In the genomic region with DNA sequence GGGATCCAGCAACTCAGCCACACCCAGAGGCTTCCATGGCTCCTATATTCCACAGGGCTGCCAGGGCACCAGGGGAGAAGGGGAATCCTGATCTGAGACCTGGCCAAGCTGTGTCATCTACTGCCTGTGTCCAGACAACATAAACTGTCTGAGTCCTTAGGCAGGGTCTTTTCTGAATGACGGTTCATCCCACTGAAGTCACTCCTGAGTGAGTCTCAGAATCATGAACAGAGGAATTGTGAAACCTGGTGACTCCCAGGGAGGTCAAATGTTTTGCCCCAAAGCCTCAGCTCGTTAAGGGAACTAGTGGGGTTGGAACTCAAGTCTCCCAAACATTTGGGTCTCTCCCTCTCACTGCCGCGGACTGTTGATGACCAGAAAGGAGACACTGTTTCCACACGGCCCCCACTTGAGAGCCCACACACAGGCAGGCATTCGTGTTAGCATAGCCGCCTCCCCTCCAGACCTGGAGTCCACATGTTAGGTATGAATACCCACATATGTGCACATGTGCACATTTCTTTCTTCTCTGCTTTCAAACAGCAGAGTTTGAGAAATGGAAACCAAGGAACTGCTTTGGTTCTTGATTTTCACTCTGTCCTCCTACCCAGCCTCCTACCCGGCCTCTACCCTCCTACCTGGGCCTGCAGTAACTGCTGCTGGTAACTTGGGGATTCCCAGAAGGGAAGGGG, we compare ENCODE assay signal across 20 cellular contexts.
DNase-seq lines count a peak whose midpoint lies in the region; ATAC-seq, FAIRE-seq and TF ChIP-seq lines count a peak whose summit lies in the region.
"Had no signal": no experiment of that assay in that cellular context is flagged by ENCODE, and none has a peak within 500 bp of the region (broad histone marks: within the 10 kb centered on the region; RNA-seq: fewer than 3 reads in every experiment).

No MANE protein-coding gene starts in this region.

- 76 to 81% methylated on average over 6 to 8 of the region's 8 CpGs for WGBS in body of pancreas, 2 donors

- H3K36me3 Mint-ChIP-seq in activated B cell treated with CpG ODN at 0.5 μM for 24 hours (ENCODE audit: low read depth): no peaks in the 10 kb centered on the region
- H3K36me3 Mint-ChIP-seq in glutamatergic neuron (ENCODE audit: unreplicated experiment): no peaks in the 10 kb centered on the region
- no peaks in the 10 kb centered on the region for H3K36me3 Mint-ChIP-seq in type B pancreatic cell

- peak overlapping the region; percentile 26 for H3K27ac Mint-ChIP-seq in activated B cell treated with CpG ODN at 0.5 μM for 24 hours
- no peak overlapping the region for H3K27ac Mint-ChIP-seq in glutamatergic neuron (ENCODE audit: unreplicated experiment)
- no peak overlapping the region for H3K27ac Mint-ChIP-seq in type B pancreatic cell
- H3K27ac Mint-ChIP-seq: HFFc6 had no signal

- no peak overlapping the region for H3K4me3 Mint-ChIP-seq in activated B cell treated with CpG ODN at 0.5 μM for 24 hours
- H3K4me3 Mint-ChIP-seq in glutamatergic neuron (ENCODE audit: unreplicated experiment): no peak overlapping the region
- H3K4me3 Mint-ChIP-seq in type B pancreatic cell: no peak overlapping the region
- H3K4me3 Mint-ChIP-seq: HFFc6 had no signal

- no peaks in the 10 kb centered on the region for H3K9me3 Mint-ChIP-seq in activated B cell treated with CpG ODN at 0.5 μM for 24 hours
- H3K9me3 Mint-ChIP-seq in glutamatergic neuron (ENCODE audit: unreplicated experiment): peaks cover 5% of the 10 kb centered on the region
- H3K9me3 Mint-ChIP-seq in type B pancreatic cell: no peaks in the 10 kb centered on the region
- H3K9me3 Mint-ChIP-seq: HFFc6 had no signal

- no peaks in the 10 kb centered on the region for H3K27me3 Mint-ChIP-seq in activated B cell treated with CpG ODN at 0.5 μM for 24 hours
- peaks cover 7% of the 10 kb centered on the region for H3K27me3 Mint-ChIP-seq in glutamatergic neuron (ENCODE audit: unreplicated experiment)
- no peaks in the 10 kb centered on the region for H3K27me3 Mint-ChIP-seq in type B pancreatic cell

- no peak overlapping the region for H3K9ac ChIP-seq in BLaER1 treated with 17β-estradiol and CSF1 and Interleukin-3, amounts not matched to agents 10 nM and 100 nM
- H3K9ac ChIP-seq: SK-N-SH had no signal

- ATAC-seq in activated B cell treated with CpG ODN at 0.5 μM for 24 hours (ENCODE audit: low read depth) (no peak), body of pancreas (no peak)

- H3K27ac ChIP-seq in BLaER1 treated with 17β-estradiol and CSF1 and Interleukin-3, amounts not matched to agents 10 nM and 100 nM: 0 out of 22 replicates have a peak overlapping the region, but pooled peaks of 1 of the 11 experiments have one; percentile 6
- no peak overlapping the region for H3K27ac ChIP-seq in osteoblast (ENCODE audit: low read depth, low read length)
- no peak overlapping the region for H3K27ac ChIP-seq in body of pancreas

- H3K9me3 ChIP-seq in BLaER1 treated with 17β-estradiol and CSF1 and Interleukin-3, amounts not matched to agents 10 nM and 100 nM (replicated peaks in 1 of 11): no peaks in the 10 kb centered on the region
- no peaks in the 10 kb centered on the region for H3K9me3 ChIP-seq in osteoblast (ENCODE audit: low read depth, low read length)
- H3K9me3 ChIP-seq in body of pancreas: no peaks in the 10 kb centered on the region
- H3K9me3 ChIP-seq: SK-N-SH had no signal

- no peak overlapping the region for H3K4me3 ChIP-seq in BLaER1 treated with 17β-estradiol and CSF1 and Interleukin-3, amounts not matched to agents 10 nM and 100 nM
- H3K4me3 ChIP-seq in osteoblast (ENCODE audit: insufficient read depth, low read length) (no peak overlapping the region), body of pancreas (no peak overlapping the region)

- H2AFZ ChIP-seq in osteoblast (ENCODE audit: low read length): no peak overlapping the region

- H3K4me1 ChIP-seq in BLaER1 treated with 17β-estradiol and CSF1 and Interleukin-3, amounts not matched to agents 10 nM and 100 nM: peaks cover 9 to 100% (median 95%) of the 10 kb centered on the region in 10 experiments; a peak in 18 of 20 replicates
- no peaks in the 10 kb centered on the region for H3K4me1 ChIP-seq in osteoblast (ENCODE audit: insufficient read depth, low read length)
- H3K4me1 ChIP-seq in body of pancreas: peaks cover 12% of the 10 kb centered on the region

- H3K79me2 ChIP-seq in osteoblast (ENCODE audit: insufficient read depth, low read length): no peaks in the 10 kb centered on the region

- TF ChIP-seq POLR2A in GM12891 (IDR thresholded peaks at IDR 0.05; ENCODE audit: low read depth, low read length): no peak
- no peak for TF ChIP-seq POLR2A in body of pancreas (IDR thresholded peaks at IDR 0.05)

- TF ChIP-seq CTCF in activated B cell treated with CpG ODN at 0.5 μM for 24 hours (IDR thresholded peaks at IDR 0.05) (no peak), osteoblast (IDR thresholded peaks at IDR 0.05; ENCODE audit: extremely low read depth, low read depth, low read length) (no peak), glutamatergic neuron (IDR thresholded peaks at IDR 0.05; ENCODE audit: partially characterized antibody, unreplicated experiment) (no peak), type B pancreatic cell (conservative IDR thresholded peaks at IDR 0.05) (no peak), body of pancreas (IDR thresholded peaks at IDR 0.05) (no peak)

- DNase-seq in GM12891 (ENCODE audit: insufficient read length, low spot score): no peak
- DNase-seq in activated B cell treated with CpG ODN at 0.5 μM for 24 hours: no peak
- DNase-seq in osteoblast (ENCODE audit: insufficient read length, low spot score, missing footprints): peak; percentile 52
- DNase-seq in activated CD8-positive, alpha-beta memory T cell treated with anti-CD3 and anti-CD28 coated beads, Interleukin-2, amount 50 U/mL, for 48 hours: no peak
- DNase-seq in glutamatergic neuron: no peak
- no peak for DNase-seq in type B pancreatic cell (ENCODE audit: extremely low spot score, unreplicated experiment)
- DNase-seq in body of pancreas: no peak
- DNase-seq: ACHN, DMS79 treated with DMSO at 0.1 percent for 48 hours, HFFc6, NCI-H1417 treated with DMSO at 0.1 percent for 48 hours, NCI-H187 treated with DMSO at 0.1 percent for 48 hours, NCI-H2227 treated with DMSO at 0.1 percent for 48 hours, NCI-H510A treated with DMSO at 0.1 percent for 48 hours, NCI-H774, RPMI8226, SHP77 treated with DMSO at 0.1 percent for 48 hours, SK-N-SH had no signal

- FAIRE-seq in GM12891 (lab: Jason Lieb, UNC): peak; percentile 56
- FAIRE-seq: H54 had no signal

- intact Hi-C loops in activated B cell treated with CpG ODN at 0.5 μM for 24 hours (cut with micrococcal nuclease): no loop called here
- intact Hi-C loops in body of pancreas (cut with DNase I): no loop called here

- POLR2A ChIA-PET in activated B cell treated with CpG ODN at 0.5 μM for 24 hours (lab: Charles Lee): interaction anchor here (1.1 kb wide), 1 partner anchor 69 kb away, joined by 3 read pairs; no protein-coding TSS in a partner anchor

- H3K27me3 ChIP-seq in BLaER1 treated with 17β-estradiol and CSF1 and Interleukin-3, amounts not matched to agents 10 nM and 100 nM: 0 out of 22 replicates have a peak, but pooled peaks cover 0 to 5% (median 0%) of the 10 kb centered on the region in 11 experiments
- H3K27me3 ChIP-seq in osteoblast (ENCODE audit: insufficient read depth, low read length) (peaks cover 18% of the 10 kb centered on the region), body of pancreas (no peaks in the 10 kb centered on the region)

- H3K4me2 ChIP-seq in BLaER1 treated with 17β-estradiol and CSF1 and Interleukin-3, amounts not matched to agents 10 nM and 100 nM: peak overlapping the region in 9 of 11 experiments; percentile 63 to 89 (median 73); a peak in 17 of 22 replicates
- H3K4me2 ChIP-seq in osteoblast (ENCODE audit: insufficient read depth, low read length): no peak overlapping the region
- H3K4me2 ChIP-seq: SK-N-SH had no signal

- no peaks in the 10 kb centered on the region for H4K20me1 ChIP-seq in BLaER1 treated with 17β-estradiol and CSF1 and Interleukin-3, amounts not matched to agents 10 nM and 100 nM
- H4K20me1 ChIP-seq in osteoblast (ENCODE audit: insufficient read depth, low read length): no peaks in the 10 kb centered on the region

- CTCF ChIA-PET in activated B cell treated with CpG ODN at 0.5 μM for 24 hours (lab: Charles Lee): interaction anchor here (0.7 to 1.7 kb wide), 2 partner anchors 94 to 109 kb away, joined by 3 to 5 read pairs; no protein-coding TSS in a partner anchor

- H3K36me3 ChIP-seq in BLaER1 treated with 17β-estradiol and CSF1 and Interleukin-3, amounts not matched to agents 10 nM and 100 nM: no peaks in the 10 kb centered on the region
- no peaks in the 10 kb centered on the region for H3K36me3 ChIP-seq in osteoblast (ENCODE audit: insufficient read depth, low read length)
- H3K36me3 ChIP-seq in body of pancreas (replicated peaks in 1 of 2; ENCODE audit: insufficient read depth in 1 of 2, low read depth in 2 of 2): no peaks in the 10 kb centered on the region

- H3K4me1 Mint-ChIP-seq in activated B cell treated with CpG ODN at 0.5 μM for 24 hours (peaks cover 68% of the 10 kb centered on the region), glutamatergic neuron (ENCODE audit: low read depth, unreplicated experiment) (peaks cover 9% of the 10 kb centered on the region), type B pancreatic cell (ENCODE audit: unreplicated experiment) (peaks cover 20% of the 10 kb centered on the region)

TF ChIP-seq in GM12891, 5 proteins besides CTCF, POLR2A, EP300 and RAD21:
- no peak for TF ChIP-seq SPI1 (IDR thresholded peaks at IDR 0.05; ENCODE audit: low read depth, low read length)
- no peak for TF ChIP-seq TAF1 (IDR thresholded peaks at IDR 0.05; ENCODE audit: low read depth, low read length)
- TF ChIP-seq PAX5 (IDR thresholded peaks at IDR 0.05; ENCODE audit: insufficient read depth, low read length, severe bottlenecking): no peak
